Comparison of ENCODE assay signal across 9 cellular contexts in genomic region chr20:2871555-2872303, GRCh38. TPM values are rescaled to one million over a fixed set of nuclear protein-coding genes. Genes with fewer than 3 reads are reported as not detected.
A peak's percentile ranks its signal among the peaks of the same experiment; 100 is the strongest.
DNase-seq lines count a peak whose midpoint lies in the region; ATAC-seq, FAIRE-seq and TF ChIP-seq lines count a peak whose summit lies in the region.
"Had no signal": no experiment of that assay in that cellular context is flagged by ENCODE, and none has a peak within 500 bp of the region (broad histone marks: within the 10 kb centered on the region; RNA-seq: fewer than 3 reads in every experiment).

No MANE protein-coding gene starts in this region.

- peak overlapping the region; percentile 98 for H2AFZ ChIP-seq in mammary epithelial cell (ENCODE audit: low read depth, low read length)

- peaks cover 35% of the 10 kb centered on the region for H3K4me1 Mint-ChIP-seq in mesothelial cell of epicardium

- peak in 1 of 8 donors; percentile 4 for ATAC-seq in heart right ventricle
- ATAC-seq in Right ventricle myocardium inferior, result no peak

- H3K9ac ChIP-seq in mammary epithelial cell (ENCODE audit: insufficient read depth, low read length) (no peak overlapping the region), kidney (ENCODE audit: low read length in 2 of 2) (no peak overlapping the region)

- dilution Hi-C loops in mammary epithelial cell (cut with HindIII; ENCODE audit: low sequenced_read_pairs), result no loop called here

- TF ChIP-seq CTCF in heart right ventricle (IDR thresholded peaks at IDR 0.05) (no peak), mammary epithelial cell (conservative IDR thresholded peaks at IDR 0.05 in 1 of 2, IDR thresholded peaks at IDR 0.05 in 1 of 2; ENCODE audit: extremely low read depth in 1 of 2, insufficient read depth in 1 of 2, low read depth in 1 of 2, low read length in 2 of 2) (no peak), mesothelial cell of epicardium (IDR thresholded peaks at IDR 0.05; ENCODE audit: unreplicated experiment) (no peak), uterus (IDR thresholded peaks at IDR 0.05) (no peak), kidney (IDR thresholded peaks at IDR 0.05; ENCODE audit: borderline replicate concordance, extremely low read depth, insufficient read depth) (no peak)

- H3K27me3 Mint-ChIP-seq in mesothelial cell of epicardium (ENCODE audit: low read depth), result peaks cover 28% of the 10 kb centered on the region

- WGBS in heart right ventricle, 2 donors, result 35 to 41% methylated on average over 22 of the region's 22 CpGs
- 65% methylated on average over 20 of the region's 22 CpGs for WGBS in mammary epithelial cell (ENCODE audit: low coverage, missing lambda C conversion rate)

- H3K9me3 Mint-ChIP-seq in mesothelial cell of epicardium, result no peaks in the 10 kb centered on the region

- H3K79me2 ChIP-seq in mammary epithelial cell (ENCODE audit: insufficient read depth, low read length), result peaks cover 32% of the 10 kb centered on the region

- in situ Hi-C loops in mammary epithelial cell (cut with MboI; ENCODE audit: low sequenced_read_pairs in 2 of 2), result no loop called here

- H3K27me3 ChIP-seq in heart right ventricle, result no peaks in the 10 kb centered on the region
- no peaks in the 10 kb centered on the region for H3K27me3 ChIP-seq in mammary epithelial cell (ENCODE audit: insufficient read depth, low read length)
- no peaks in the 10 kb centered on the region for H3K27me3 ChIP-seq in uterus

- H3K4me1 ChIP-seq in heart right ventricle, result peaks cover 2 to 66% (median 40%) of the 10 kb centered on the region in 9 donors
- peaks cover 20% of the 10 kb centered on the region for H3K4me1 ChIP-seq in mammary epithelial cell (ENCODE audit: insufficient read depth, low read length)
- no peaks in the 10 kb centered on the region for H3K4me1 ChIP-seq in uterus
- H3K4me1 ChIP-seq in kidney (ENCODE audit: control insufficient read depth in 1 of 2, insufficient read depth in 1 of 2, low read depth in 1 of 2, low read length in 2 of 2), result peaks cover 8 to 25% of the 10 kb centered on the region in 2 donors

- H3K36me3 ChIP-seq in heart right ventricle, result peaks cover 0 to 5% (median 0%) of the 10 kb centered on the region in 9 donors
- no peaks in the 10 kb centered on the region for H3K36me3 ChIP-seq in mammary epithelial cell (ENCODE audit: insufficient read depth, low read length)
- no peaks in the 10 kb centered on the region for H3K36me3 ChIP-seq in uterus
- H3K36me3 ChIP-seq in kidney (ENCODE audit: control insufficient read depth in 1 of 2, insufficient read depth in 2 of 2, low read length in 2 of 2), result peaks cover 0 to 1% of the 10 kb centered on the region in 2 donors

- H3K4me3 ChIP-seq in heart right ventricle (peak overlapping the region in 9 of 10 donors; percentile 65 to 100 (median 91)), mammary epithelial cell (replicated peaks in 1 of 3; ENCODE audit: insufficient read depth in 1 of 3, low read depth in 2 of 3, low read length in 3 of 3) (peak overlapping the region in 1 of 3 experiments; percentile 96), uterus (peak overlapping the region; percentile 58 to 81), kidney (ENCODE audit: low read length in 2 of 2) (peak overlapping the region in 1 of 2 donors; percentile 85)

- no peak for DNase-seq in heart right ventricle
- no peak for DNase-seq in Right ventricle myocardium inferior (ENCODE audit: missing footprints)
- no peak for DNase-seq in mammary epithelial cell
- no peak for DNase-seq in mesothelial cell of epicardium (ENCODE audit: low spot score in 2 of 2, unreplicated experiment in 2 of 2)
- no peak for DNase-seq in uterus
- no peak for DNase-seq in H4 (ENCODE audit: low spot score)
- DNase-seq in NCI-H1436 (lab: John Stamatoyannopoulos, UW), result no peak
- no peak for DNase-seq in kidney

- H3K4me2 ChIP-seq in mammary epithelial cell (ENCODE audit: insufficient read depth, low read depth, low read length), result peak overlapping the region; percentile 97

- H3K9me3 ChIP-seq in heart right ventricle (no peaks in the 10 kb centered on the region), mammary epithelial cell (replicated peaks; ENCODE audit: insufficient read depth, low read length) (no peaks in the 10 kb centered on the region), uterus (no peaks in the 10 kb centered on the region), kidney (ENCODE audit: control insufficient read depth in 1 of 2, low read length in 2 of 2) (no peaks in the 10 kb centered on the region)

- H3K27ac ChIP-seq in heart right ventricle (peak overlapping the region in 1 of 10 donors; percentile 82), mammary epithelial cell (ENCODE audit: insufficient read depth, low read depth, low read length) (no peak overlapping the region), uterus (no peak overlapping the region), kidney (ENCODE audit: low read depth in 2 of 2, low read length in 2 of 2) (no peak overlapping the region)

- intact Hi-C loops in heart right ventricle (cut with DNase I) (loop anchor here in 2 of 10 donors (10.0 kb wide), 2 partner anchors 113 to 133 kb away; no protein-coding TSS in a partner anchor), Right ventricle myocardium inferior (cut with DNase I) (loop anchor here (2.0 to 10.0 kb wide), 2 partner anchors 31 to 113 kb away; partner anchors contain the start of genes PCED1A and VPS16), mammary epithelial cell (cut with micrococcal nuclease) (no loop called here), uterus (cut with DNase I; ENCODE audit: low total_unique reads) (no loop called here), kidney (cut with DNase I) (no loop called here)

- no peak for TF ChIP-seq POLR2A in uterus (IDR thresholded peaks at IDR 0.05)

- no peak overlapping the region for H3K27ac Mint-ChIP-seq in mesothelial cell of epicardium

- H3K36me3 Mint-ChIP-seq in mesothelial cell of epicardium, result no peaks in the 10 kb centered on the region

- BruUV-seq in mammary epithelial cell (replicated peaks; lab: Mats Ljungman, UMichigan), result no TSS peak

- no peaks in the 10 kb centered on the region for H4K20me1 ChIP-seq in mammary epithelial cell (ENCODE audit: insufficient read depth, low read length)

- CTCF ChIA-PET in mammary epithelial cell (lab: Charles Lee; ENCODE audit: low non-redundant PET), result interaction anchor here (0.6 kb wide), 1 partner anchor 120 kb away, joined by 15 read pairs; no protein-coding TSS in a partner anchor

- FAIRE-seq in kidney (lab: Jason Lieb, UNC), result no peak

- H3K4me3 Mint-ChIP-seq in mesothelial cell of epicardium, result peak overlapping the region; percentile 13

RNA-seq across cellular contexts. Expression of gene PTPRA, which starts 1.6 kb away (rescaled TPM):
- total RNA-seq in heart right ventricle (10 to 100 TPM; 22.1 to 37.3 (median 30.1) TPM), Right ventricle myocardium inferior (26.5 TPM), mammary epithelial cell (10 to 100 TPM; 37.5 to 39.2 TPM), mesothelial cell of epicardium (62.5 to 67.0 TPM (median 65.2 TPM) in 3 replicates), uterus (100 to 1,000 TPM in 2 of 4 donors, 10 to 100 TPM in 2; 80.6 to 121 (median 97.1) TPM), kidney (70.3 TPM)
- polyA plus RNA-seq in heart right ventricle (10 to 100 TPM in 1 of 2 donors, 1 to 10 TPM in 1; 8.9 to 16.7 TPM), mammary epithelial cell (45.2 TPM), kidney (ENCODE audit: insufficient read depth, low read depth, low replicate concordance) (33.1 TPM)
- 42.6 TPM for polyA minus RNA-seq in mammary epithelial cell
- 23.3 and 30.1 TPM in 2 replicates for total RNA-seq in H4 (2014; rRNA removed; shearing (Covaris generic))

RNA-seq across cellular contexts. Expression of gene VPS16, which starts 31.2 kb away (rescaled TPM):
- total RNA-seq in heart right ventricle (10 to 100 TPM; 13.0 to 22.8 (median 19.3) TPM), Right ventricle myocardium inferior (18.0 TPM), mammary epithelial cell (10 to 100 TPM; 28.5 to 35.2 TPM), mesothelial cell of epicardium (46.0 to 51.6 TPM (median 47.7 TPM) in 3 replicates), uterus (10 to 100 TPM in 3 of 4 donors, 1 to 10 TPM in 1; 5.9 to 48.6 (median 37.9) TPM), kidney (38.6 TPM)
- polyA plus RNA-seq in heart right ventricle (10 to 100 TPM; 23.6 to 44.7 TPM), mammary epithelial cell (25.5 TPM), kidney (ENCODE audit: insufficient read depth, low read depth, low replicate concordance) (38.8 TPM)
- polyA minus RNA-seq in mammary epithelial cell, result 29.0 TPM
- 26.3 and 30.7 TPM in 2 replicates for total RNA-seq in H4 (2014; rRNA removed; shearing (Covaris generic))

RNA-seq across cellular contexts. Expression of gene PCED1A, which starts 31.3 kb away (rescaled TPM):
- 10 to 100 TPM in 3 of 10 donors, 1 to 10 TPM in 7; 4.5 to 11.9 (median 6.5) TPM for total RNA-seq in heart right ventricle
- 10 to 100 TPM; 10.3 to 36.9 TPM for polyA plus RNA-seq in heart right ventricle
- total RNA-seq in Right ventricle myocardium inferior, result 10.7 TPM
- 10 to 100 TPM; 15.8 to 20.2 TPM for total RNA-seq in mammary epithelial cell
- 12.5 TPM for polyA plus RNA-seq in mammary epithelial cell
- 3.5 TPM for polyA minus RNA-seq in mammary epithelial cell
- total RNA-seq in mesothelial cell of epicardium, result 108 to 113 TPM (median 108 TPM) in 3 replicates
- 10 to 100 TPM; 13.5 to 43.6 (median 31.3) TPM for total RNA-seq in uterus
- total RNA-seq in H4 (2014; rRNA removed; shearing (Covaris generic)), result 10.9 and 24.5 TPM in 2 replicates
- 47.7 TPM for total RNA-seq in kidney
- 43.6 TPM for polyA plus RNA-seq in kidney (ENCODE audit: insufficient read depth, low read depth, low replicate concordance)

RNA-seq across cellular contexts. Expression of gene TMEM239, which starts 55.6 kb away (rescaled TPM):
- total RNA-seq in heart right ventricle, result not detected
- polyA plus RNA-seq in heart right ventricle, result not detected
- total RNA-seq in Right ventricle myocardium inferior, result not detected
- not detected for total RNA-seq in mammary epithelial cell
- not detected for polyA plus RNA-seq in mammary epithelial cell
- not detected for polyA minus RNA-seq in mammary epithelial cell
- total RNA-seq in mesothelial cell of epicardium, result not detected in 3 replicates
- total RNA-seq in uterus, result not detected
- total RNA-seq in H4 (2014; rRNA removed; shearing (Covaris generic)), result not detected in 2 replicates
- total RNA-seq in kidney, result not detected
- not detected for polyA plus RNA-seq in kidney (ENCODE audit: insufficient read depth, low read depth, low replicate concordance)
- total RNA-seq: lung microvascular endothelial cell had no signal

RNA-seq across cellular contexts. Expression of gene C20orf141, which starts 56.9 kb away (rescaled TPM):
- not detected for total RNA-seq in heart right ventricle
- polyA plus RNA-seq in heart right ventricle, result not detected
- not detected for total RNA-seq in Right ventricle myocardium inferior
- total RNA-seq in mammary epithelial cell, result not detected
- not detected for polyA plus RNA-seq in mammary epithelial cell
- polyA minus RNA-seq in mammary epithelial cell, result not detected
- total RNA-seq in mesothelial cell of epicardium, result not detected in 3 replicates
- not detected for total RNA-seq in uterus
- not detected in 2 replicates for total RNA-seq in H4 (2014; rRNA removed; shearing (Covaris generic))
- not detected for total RNA-seq in kidney
- polyA plus RNA-seq in kidney (ENCODE audit: insufficient read depth, low read depth, low replicate concordance), result not detected
- total RNA-seq: lung microvascular endothelial cell had no signal
